8 cellular contexts compared by ENCODE assay signal in genomic region chr7:156892086-156892800, GRCh38. TPM values are rescaled to one million over a fixed set of nuclear protein-coding genes. Genes with fewer than 3 reads are reported as not detected.
DNase-seq lines count a peak whose midpoint lies in the region; TF ChIP-seq lines count a peak whose summit lies in the region.

No MANE protein-coding gene starts in this region.

- H3K27ac Mint-ChIP-seq in HFFc6 (peak overlapping the region; percentile 80), mesothelial cell of epicardium (peak overlapping the region; percentile 94)

- H3K4me1 Mint-ChIP-seq in HFFc6 (ENCODE audit: low read depth) (peaks cover 27% of the 10 kb centered on the region), mesothelial cell of epicardium (peaks cover 14% of the 10 kb centered on the region)

- no peaks in the 10 kb centered on the region; the same call in 1 of the 2 replicates for H3K27me3 Mint-ChIP-seq in HFFc6 (ENCODE audit: insufficient read depth)
- H3K27me3 Mint-ChIP-seq in mesothelial cell of epicardium (ENCODE audit: low read depth) = no peaks in the 10 kb centered on the region

- DNase-seq in HFFc6 (no peak), NCI-H1930 (lab: John Stamatoyannopoulos, UW) (peak; percentile 51 to 65), mesothelial cell of epicardium (ENCODE audit: low spot score in 2 of 2, unreplicated experiment in 2 of 2) (peak in 1 of 2 experiments; percentile 52), AML-193 (lab: John Stamatoyannopoulos, UW) (no peak)
- peak; percentile 44 to 58 for DNase-seq in activated CD4-positive, alpha-beta T cell treated with anti-CD3 and anti-CD28 coated beads, Interleukin-2, amount 50 U/mL, for 4 hours
- DNase-seq in effector CD8-positive, alpha-beta T cell (lab: John Stamatoyannopoulos, UW) = peak; percentile 50
- DNase-seq in stimulated activated CD8-positive, alpha-beta memory T cell treated with anti-CD3 and anti-CD28 coated beads, Interleukin-2, amount 100 ng/mL, for 48 hours (ENCODE audit: low read depth in 2 of 2) = peak; percentile 43 to 46

- H3K36me3 Mint-ChIP-seq in HFFc6 (ENCODE audit: low read depth) (peaks cover 6% of the 10 kb centered on the region; the same call in 1 of the 2 replicates), mesothelial cell of epicardium (peaks cover 4% of the 10 kb centered on the region)

- peak overlapping the region; percentile 72 for H3K4me3 ChIP-seq in GM12875 (ENCODE audit: low read depth, low read length)

- peak overlapping the region; percentile 91 for H3K4me3 Mint-ChIP-seq in HFFc6
- peak overlapping the region; percentile 91 for H3K4me3 Mint-ChIP-seq in mesothelial cell of epicardium

- H3K9me3 Mint-ChIP-seq in HFFc6 (no peaks in the 10 kb centered on the region), mesothelial cell of epicardium (no peaks in the 10 kb centered on the region)

- no peak for TF ChIP-seq CTCF in GM12875 (IDR thresholded peaks at IDR 0.05; ENCODE audit: borderline replicate concordance, insufficient read depth, low read depth, low read length)
- TF ChIP-seq CTCF in HFFc6 (IDR thresholded peaks at IDR 0.05) = no peak
- TF ChIP-seq CTCF in mesothelial cell of epicardium (IDR thresholded peaks at IDR 0.05; ENCODE audit: unreplicated experiment) = no peak

RNA-seq across cellular contexts. Expression of gene LMBR1, which starts 0.7 kb away (rescaled TPM):
- 10 to 100 TPM; 33.1 to 37.8 (median 36.1) TPM for total RNA-seq in HFFc6 (2021; fragmentation: NEBNext Ultra II Directional; extraction: Animal tissue kit (Norgen Biotek cat#: 25700))
- 61.9 to 69.3 TPM (median 62.3 TPM) in 3 replicates for total RNA-seq in mesothelial cell of epicardium

RNA-seq across cellular contexts. Expression of gene NOM1, which starts 57.3 kb away (rescaled TPM):
- 10 to 100 TPM; 13.1 to 21.1 (median 14.9) TPM for total RNA-seq in HFFc6 (2021; fragmentation: NEBNext Ultra II Directional; extraction: Animal tissue kit (Norgen Biotek cat#: 25700))
- total RNA-seq in mesothelial cell of epicardium = 27.0 to 29.3 TPM (median 29.1 TPM) in 3 replicates

Comparison
In these comparisons a context has a peak if more than half of its experiments do, and no peak if none do; other contexts are left out.
1. DNase-seq: peak in NCI-H1930 (2 of 2), activated CD4-positive, alpha-beta T cell treated with anti-CD3 and anti-CD28 coated beads, Interleukin-2, amount 50 U/mL, for 4 hours (2 of 2), effector CD8-positive, alpha-beta T cell (single experiment) and stimulated activated CD8-positive, alpha-beta memory T cell treated with anti-CD3 and anti-CD28 coated beads, Interleukin-2, amount 100 ng/mL, for 48 hours (2 of 2); none in HFFc6 (single experiment) and AML-193 (0 of 2).